22 cellular contexts compared by ENCODE assay signal in genomic region chr10:58608826-58609225, GRCh38.
DNase-seq lines count a peak whose midpoint lies in the region; TF ChIP-seq lines count a peak whose summit lies in the region.
"Had no signal": no experiment of that assay in that cellular context is flagged by ENCODE, and none has a peak within 500 bp of the region (broad histone marks: within the 10 kb centered on the region; RNA-seq: fewer than 3 reads in every experiment).

No MANE protein-coding gene starts in this region.

- no peak overlapping the region for H2AFZ ChIP-seq in hepatocyte

- TF ChIP-seq CTCF in HFFc6 (IDR thresholded peaks at IDR 0.05) (no peak), hepatocyte (IDR thresholded peaks at IDR 0.05; ENCODE audit: poor library complexity) (no peak)

- no peaks in the 10 kb centered on the region for H3K9me3 ChIP-seq in hepatocyte (ENCODE audit: low read depth)
- H3K9me3 ChIP-seq: BE2C, SJCRH30 had no signal

- H3K27me3 Mint-ChIP-seq in HFFc6 (ENCODE audit: insufficient read depth): 0 out of 2 replicates have a peak, but pooled peaks cover 3% of the 10 kb centered on the region
- H3K27me3 Mint-ChIP-seq: CD8-positive, alpha-beta memory T cell had no signal

- peaks cover 6% of the 10 kb centered on the region for H3K4me1 ChIP-seq in hepatocyte (ENCODE audit: insufficient read depth)
- H3K4me1 ChIP-seq: BE2C, SJCRH30 had no signal

- no peaks in the 10 kb centered on the region for H3K36me3 ChIP-seq in hepatocyte (replicated peaks; ENCODE audit: insufficient read depth, low read depth)
- H3K36me3 ChIP-seq: BE2C, SJCRH30 had no signal

- H3K27me3 ChIP-seq in hepatocyte: no peaks in the 10 kb centered on the region
- H3K27me3 ChIP-seq: BE2C, SJCRH30 had no signal

- H3K4me3 ChIP-seq in hepatocyte: no peak overlapping the region
- H3K4me3 ChIP-seq: SJCRH30 had no signal

- H3K36me3 Mint-ChIP-seq in HFFc6 (ENCODE audit: low read depth): peaks cover 12% of the 10 kb centered on the region
- H3K36me3 Mint-ChIP-seq: CD8-positive, alpha-beta memory T cell had no signal

- DNase-seq in HFFc6 (no peak), fibroblast of gingiva (ENCODE audit: low read depth) (peak; percentile 70), hepatocyte (ENCODE audit: low spot score) (no peak), NCI-H1930 (lab: John Stamatoyannopoulos, UW) (no peak), NCI-H1694 treated with DMSO at 0.1 percent for 48 hours (lab: John Stamatoyannopoulos, UW) (no peak), NCI-H187 (lab: John Stamatoyannopoulos, UW) (no peak), NCI-H2029 (lab: John Stamatoyannopoulos, UW) (no peak)
- DNase-seq: BE2C; CD8-positive, alpha-beta memory T cell; DMS 273 treated with DMSO at 0.1 percent for 48 hours; DMS79; GF-D8; NCI-H1048; NCI-H1417; NCI-H1694; NCI-H2107; NCI-H446; NCI-H524 treated with DMSO at 0.1 percent for 48 hours; NCI-H774; SJCRH30 had no signal

- H3K4me3 Mint-ChIP-seq in HFFc6: peak overlapping the region; percentile 12; the same call in 1 of the 2 replicates
- H3K4me3 Mint-ChIP-seq: CD14-positive monocyte; CD8-positive, alpha-beta memory T cell had no signal

- peak overlapping the region; percentile 60 for H3K27ac Mint-ChIP-seq in HFFc6
- H3K27ac Mint-ChIP-seq: CD14-positive monocyte had no signal

- H3K9me3 Mint-ChIP-seq in HFFc6: no peaks in the 10 kb centered on the region

- H4K20me1 ChIP-seq in hepatocyte (ENCODE audit: insufficient read depth, poor library complexity, severe bottlenecking): no peaks in the 10 kb centered on the region

- no peak overlapping the region for H3K4me2 ChIP-seq in hepatocyte

- H3K4me1 Mint-ChIP-seq in HFFc6 (ENCODE audit: low read depth): peaks cover 38% of the 10 kb centered on the region
- H3K4me1 Mint-ChIP-seq: CD8-positive, alpha-beta memory T cell had no signal

- H3K9me2 ChIP-seq in hepatocyte (replicated peaks; ENCODE audit: insufficient read depth): no peaks in the 10 kb centered on the region

- peak overlapping the region; percentile 50 for H3K27ac ChIP-seq in hepatocyte
- H3K27ac ChIP-seq: HL-60, SJCRH30 had no signal

- no peaks in the 10 kb centered on the region for H3K79me2 ChIP-seq in hepatocyte
